In the genomic region with DNA sequence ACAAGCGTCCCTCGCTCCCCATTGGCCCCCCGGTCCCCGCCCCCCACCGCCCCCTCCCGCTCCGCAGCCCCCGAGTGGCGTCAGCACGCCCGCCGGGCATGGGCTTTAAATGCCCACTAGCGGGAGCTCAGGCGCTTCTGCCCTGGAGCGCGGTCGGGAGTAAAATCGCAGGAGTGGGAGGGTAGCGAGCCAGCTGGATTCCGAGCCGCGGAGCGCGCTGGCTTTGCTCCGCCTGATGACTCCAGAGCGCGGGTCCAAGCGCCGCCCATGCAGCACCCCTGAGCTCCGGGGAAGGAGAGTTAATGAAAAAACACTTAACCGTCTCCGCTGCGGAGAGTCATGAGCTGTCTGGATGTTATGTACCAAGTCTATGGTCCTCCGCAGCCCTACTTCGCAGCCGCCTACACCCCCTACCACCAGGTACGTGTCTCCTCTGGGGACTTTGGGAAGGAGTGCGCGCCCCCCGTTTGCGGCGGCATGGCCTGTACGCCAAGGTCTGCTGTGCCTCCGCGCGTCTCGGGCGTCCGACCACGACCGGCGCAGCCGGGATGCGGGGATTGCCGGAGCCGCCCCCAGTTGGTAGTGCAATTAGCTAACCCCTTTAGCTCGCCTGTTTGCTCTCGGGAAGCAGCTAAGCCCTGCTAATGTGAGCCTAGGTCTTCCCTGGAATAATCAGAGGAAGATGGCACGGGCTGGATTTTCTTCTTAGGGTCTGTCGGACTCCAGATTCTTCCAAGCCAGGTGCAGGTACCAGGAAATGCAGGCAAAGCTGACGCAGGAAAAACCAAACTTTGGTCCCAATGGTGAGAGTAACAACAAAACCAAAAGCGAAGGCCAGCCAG, we compare ENCODE assay signal across 8 cellular contexts. TPM values are rescaled to one million over a fixed set of nuclear protein-coding genes. Genes with fewer than 3 reads are reported as not detected.
DNase-seq lines count a peak whose midpoint lies in the region; ATAC-seq and TF ChIP-seq lines count a peak whose summit lies in the region.

A gene with protein sequence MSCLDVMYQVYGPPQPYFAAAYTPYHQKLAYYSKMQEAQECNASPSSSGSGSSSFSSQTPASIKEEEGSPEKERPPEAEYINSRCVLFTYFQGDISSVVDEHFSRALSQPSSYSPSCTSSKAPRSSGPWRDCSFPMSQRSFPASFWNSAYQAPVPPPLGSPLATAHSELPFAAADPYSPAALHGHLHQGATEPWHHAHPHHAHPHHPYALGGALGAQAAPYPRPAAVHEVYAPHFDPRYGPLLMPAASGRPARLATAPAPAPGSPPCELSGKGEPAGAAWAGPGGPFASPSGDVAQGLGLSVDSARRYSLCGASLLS (plus strand): TSS at position 134 of the 842 bp plus-strand sequence. CDS start 206 bp downstream, at position 340.

- TF ChIP-seq CTCF in H9 (conservative IDR thresholded peaks at IDR 0.05) (no peak), upper lobe of left lung (IDR thresholded peaks at IDR 0.05) (no peak)

- H3K36me3 ChIP-seq in NT2/D1 (ENCODE audit: insufficient read depth, insufficient read length, low read length) (no peaks in the 10 kb centered on the region), endocrine pancreas (ENCODE audit: control insufficient read depth, insufficient read depth, low read length) (no peaks in the 10 kb centered on the region), mesenchymal stem cell (ENCODE audit: control insufficient read depth in 1 of 2, insufficient read depth in 2 of 2, low read depth in 1 of 2, low read length in 2 of 2) (peaks cover 0 to 3% of the 10 kb centered on the region in 2 experiments), upper lobe of left lung (no peaks in the 10 kb centered on the region)

- TF ChIP-seq EP300 in upper lobe of left lung (IDR thresholded peaks at IDR 0.05): no peak

- peak within 1 kb of the TSS; percentile 69 to 92 for H3K4me3 Mint-ChIP-seq in H9

- H4K8ac ChIP-seq in H9 (replicated peaks; ENCODE audit: insufficient read length, low read depth, low read length) (no peak within 1 kb of the TSS), mesenchymal stem cell (ENCODE audit: low read length) (no peak within 1 kb of the TSS)

- H2AK5ac ChIP-seq in H9 (ENCODE audit: insufficient read length, low read length): no peak within 1 kb of the TSS
- no peak within 1 kb of the TSS for H2AK5ac ChIP-seq in mesenchymal stem cell (ENCODE audit: low read length, severe bottlenecking)

- peaks cover 19 to 37% of the 10 kb centered on the region in 2 experiments for H3K4me1 Mint-ChIP-seq in H9

- intact Hi-C loops in posterior vena cava (cut with DNase I): no loop called here

- H3K4me3 ChIP-seq in NT2/D1 (ENCODE audit: insufficient read length, low read depth) (peak within 1 kb of the TSS; percentile 43), endocrine pancreas (ENCODE audit: control insufficient read depth, insufficient read depth, low read length) (peak within 1 kb of the TSS; percentile 47), mesenchymal stem cell (ENCODE audit: insufficient read depth in 1 of 2, low read depth in 1 of 2, low read length in 2 of 2) (peak within 1 kb of the TSS; percentile 48 to 75), upper lobe of left lung (peak within 1 kb of the TSS in 3 of 4 donors; percentile 33 to 44 (median 41))

- H3K14ac ChIP-seq in H9 (ENCODE audit: insufficient read depth, low read length): no peak within 1 kb of the TSS
- no peak within 1 kb of the TSS for H3K14ac ChIP-seq in mesenchymal stem cell (ENCODE audit: low read length in 2 of 2)

- WGBS in H9 (ENCODE audit: extremely low coverage, insufficient read length, low lambda C conversion rate): no CpG with 5 or more reads among the region's 62 CpGs
- under 1% methylated on average over 54 of the region's 62 CpGs for WGBS in mesenchymal stem cell
- WGBS in upper lobe of left lung, 2 donors: 3 to 5% methylated on average over 2 to 46 of the region's 62 CpGs

- no peak within 1 kb of the TSS for H3K27ac ChIP-seq in H9 (ENCODE audit: insufficient read length, low read depth, low read length)
- no peak within 1 kb of the TSS for H3K27ac ChIP-seq in mesenchymal stem cell (ENCODE audit: low read length, poor library complexity, severe bottlenecking)
- H3K27ac ChIP-seq in upper lobe of left lung: no peak within 1 kb of the TSS

- H3K23ac ChIP-seq in H9 (ENCODE audit: insufficient read length, low read depth, low read length) (no peak within 1 kb of the TSS), mesenchymal stem cell (ENCODE audit: low read length in 2 of 2) (peak within 1 kb of the TSS in 1 of 2 experiments; percentile 83)

- H3K4me2 ChIP-seq in H9 (ENCODE audit: insufficient read depth, insufficient read length, low read length) (peak within 1 kb of the TSS; percentile 92), mesenchymal stem cell (ENCODE audit: low read length, poor library complexity, severe bottlenecking) (peak within 1 kb of the TSS; percentile 84)

- H3K27me3 ChIP-seq in H9 (ENCODE audit: insufficient read depth, low read length) (peaks cover 67% of the 10 kb centered on the region), NT2/D1 (ENCODE audit: insufficient read depth, insufficient read length) (peaks cover 87% of the 10 kb centered on the region), endocrine pancreas (ENCODE audit: control insufficient read depth, insufficient read depth, low read length) (peaks cover 19% of the 10 kb centered on the region), mesenchymal stem cell (ENCODE audit: control insufficient read depth in 1 of 2, insufficient read depth in 1 of 2, low read length in 2 of 2) (peaks cover 82 to 98% of the 10 kb centered on the region in 2 experiments), upper lobe of left lung (peaks cover 0 to 76% (median 27%) of the 10 kb centered on the region in 4 donors)

- H2BK20ac ChIP-seq in H9 (ENCODE audit: low read depth, low read length, poor library complexity, severe bottlenecking): no peak within 1 kb of the TSS

- H4K91ac ChIP-seq in H9 (ENCODE audit: insufficient read length, low read depth, low read length) (no peak within 1 kb of the TSS), mesenchymal stem cell (ENCODE audit: low read length) (no peak within 1 kb of the TSS)

- H3K79me2 ChIP-seq in H9 (ENCODE audit: insufficient read depth, low read length): no peaks in the 10 kb centered on the region

- H3K9me3 ChIP-seq in H9 (ENCODE audit: control insufficient read depth, low read depth, low read length) (no peaks in the 10 kb centered on the region), NT2/D1 (ENCODE audit: insufficient read depth, low read length) (no peaks in the 10 kb centered on the region), endocrine pancreas (ENCODE audit: control insufficient read depth, low read length) (no peaks in the 10 kb centered on the region), mesenchymal stem cell (ENCODE audit: control insufficient read depth, low read length) (peaks cover 8% of the 10 kb centered on the region), upper lobe of left lung (no peaks in the 10 kb centered on the region)

- H3K27me3 Mint-ChIP-seq in H9 (ENCODE audit: low read depth): peaks cover 100% of the 10 kb centered on the region

- H3K36me3 Mint-ChIP-seq in H9 (ENCODE audit: insufficient read depth in 1 of 3, low read depth in 3 of 3): no peaks in the 10 kb centered on the region; a peak in 1 of 7 replicates

- peak; percentile 23 to 83 for ATAC-seq in upper lobe of left lung (ENCODE audit: low FRiP score in 2 of 2)

- no peak within 1 kb of the TSS for H3T11ph ChIP-seq in H9 (ENCODE audit: low read length)

- no peak within 1 kb of the TSS for H3K56ac ChIP-seq in H9 (ENCODE audit: insufficient read length, low read depth, low read length)

- no peak within 1 kb of the TSS for H3K4ac ChIP-seq in H9 (ENCODE audit: low read depth, low read length)
- H3K4ac ChIP-seq in mesenchymal stem cell (ENCODE audit: low read depth in 1 of 2, low read length in 2 of 2): no peak within 1 kb of the TSS

- H2BK5ac ChIP-seq in H9 (ENCODE audit: insufficient read length, low read length) (no peak within 1 kb of the TSS), mesenchymal stem cell (ENCODE audit: low read depth, low read length, poor library complexity, severe bottlenecking) (no peak within 1 kb of the TSS)

- H2AFZ ChIP-seq in H9 (ENCODE audit: low read length) (no peak within 1 kb of the TSS), mesenchymal stem cell (ENCODE audit: low read depth, low read length) (peak within 1 kb of the TSS; percentile 49)

- H3K79me1 ChIP-seq in H9 (ENCODE audit: insufficient read depth, low read depth, low read length, poor library complexity, severe bottlenecking) (no peaks in the 10 kb centered on the region), mesenchymal stem cell (replicated peaks; ENCODE audit: low read length, poor library complexity, severe bottlenecking) (no peaks in the 10 kb centered on the region)

- no peaks in the 10 kb centered on the region; a peak in 1 of 5 replicates for H3K9me3 Mint-ChIP-seq in H9

- H3K27ac Mint-ChIP-seq in H9: no peak within 1 kb of the TSS

- H3K18ac ChIP-seq in H9 (ENCODE audit: insufficient read length, low read depth, low read length) (no peak within 1 kb of the TSS), mesenchymal stem cell (ENCODE audit: low read depth in 1 of 2, low read length in 2 of 2) (no peak within 1 kb of the TSS)

- no peak within 1 kb of the TSS for H2BK12ac ChIP-seq in H9 (ENCODE audit: insufficient read length, low read depth, low read length)
- no peak within 1 kb of the TSS for H2BK12ac ChIP-seq in mesenchymal stem cell (ENCODE audit: low read length in 2 of 2)

- H3K9ac ChIP-seq in H9 (ENCODE audit: extremely low read depth, insufficient read length, low read length): no peak within 1 kb of the TSS
- H3K9ac ChIP-seq in NT2/D1 (ENCODE audit: insufficient read length, low read depth): peak within 1 kb of the TSS; percentile 74
- no peak within 1 kb of the TSS for H3K9ac ChIP-seq in endocrine pancreas (ENCODE audit: control insufficient read depth, insufficient read depth, low read length)
- H3K9ac ChIP-seq in mesenchymal stem cell (ENCODE audit: low read length): no peak within 1 kb of the TSS

- H2BK120ac ChIP-seq in H9 (ENCODE audit: low read depth, low read length, poor library complexity, severe bottlenecking) (no peak within 1 kb of the TSS), mesenchymal stem cell (ENCODE audit: low read depth, low read length) (no peak within 1 kb of the TSS)

- H2BK15ac ChIP-seq in H9 (ENCODE audit: low read depth, low read length) (no peak within 1 kb of the TSS), mesenchymal stem cell (ENCODE audit: low read depth, poor library complexity, severe bottlenecking) (no peak within 1 kb of the TSS)

- peak; percentile 15 for DNase-seq in COLO829 (ENCODE audit: low spot score)
- DNase-seq in H9: peak; percentile 70
- no peak for DNase-seq in NT2/D1 (ENCODE audit: low read depth, low spot score)
- DNase-seq in mesenchymal stem cell: peak; percentile 45
- peak in 1 of 2 donors; percentile 87 for DNase-seq in upper lobe of left lung
- no peak for DNase-seq in NK-92 treated with Interleukin-12 subunit alpha and Interleukin-12 subunit beta, amount 100 ng/mL, for 24 hours (lab: John Stamatoyannopoulos, UW)
- no peak for DNase-seq in posterior vena cava (ENCODE audit: low spot score)

- H4K5ac ChIP-seq in H9 (ENCODE audit: insufficient read length, low read depth, low read length): no peak within 1 kb of the TSS

- peaks cover 12% of the 10 kb centered on the region for H3K23me2 ChIP-seq in H9 (ENCODE audit: insufficient read length, low read depth, low read length, poor library complexity, severe bottlenecking)

- H4K20me1 ChIP-seq in H9 (ENCODE audit: control insufficient read depth, insufficient read depth, insufficient read length): no peaks in the 10 kb centered on the region

- no peak for TF ChIP-seq POLR2A in upper lobe of left lung (IDR thresholded peaks at IDR 0.05)

- H3K4me1 ChIP-seq in H9 (ENCODE audit: insufficient read depth, low read length) (no peaks in the 10 kb centered on the region), NT2/D1 (ENCODE audit: insufficient read depth, insufficient read length) (no peaks in the 10 kb centered on the region), endocrine pancreas (ENCODE audit: control insufficient read depth, insufficient read depth, low read length) (no peaks in the 10 kb centered on the region), mesenchymal stem cell (ENCODE audit: control insufficient read depth, insufficient read depth, low read depth, low read length) (peaks cover 24% of the 10 kb centered on the region), upper lobe of left lung (peaks cover 21 to 33% (median 30%) of the 10 kb centered on the region in 4 donors)

RNA-seq across cellular contexts. Expression of the gene that starts here (rescaled TPM):
- total RNA-seq in H9 (2021): 0.13 TPM in 1 of 2 replicates, not detected in the other
- not detected for polyA plus RNA-seq in mesenchymal stem cell (2013, experiment 1 of 2)
- polyA plus RNA-seq in mesenchymal stem cell (2013, experiment 2 of 2): not detected
- not detected for total RNA-seq in upper lobe of left lung
- not detected for total RNA-seq in posterior vena cava

Comparison
In these comparisons a context has a peak if more than half of its experiments do, and no peak if none do; other contexts are left out.
1. Peak in DNase-seq and H3K4me2 ChIP-seq in H9; RNA of the gene not detected or under 1 TPM.
2. Peak in ATAC-seq and H3K4me3 ChIP-seq in upper lobe of left lung; RNA of the gene not detected or under 1 TPM.
3. DNase-seq: peak in COLO829 (single experiment) and mesenchymal stem cell (single experiment); none in NT2/D1 (single experiment), NK-92 treated with Interleukin-12 subunit alpha and Interleukin-12 subunit beta, amount 100 ng/mL, for 24 hours (single experiment) and posterior vena cava (single experiment).
4. Peak in every context shown above with its lines, with median percentiles within 50 percentile points of each other: H3K4me3 ChIP-seq.